In genomic region chr2:100989666-100990065, GRCh38 we compare ENCODE assay signal across 27 cellular contexts.
"Had no signal": no experiment of that assay in that cellular context is flagged by ENCODE, and none has a peak within 500 bp of the region (broad histone marks: within the 10 kb centered on the region; RNA-seq: fewer than 3 reads in every experiment).

No MANE protein-coding gene starts in this region.

- H3K36me3 ChIP-seq: WERI-Rb-1 had no signal

- H3K27me3 ChIP-seq: ascending aorta, heart left ventricle had no signal

- H3K4me1 Mint-ChIP-seq: brain had no signal

- H3K27ac ChIP-seq: ascending aorta, heart left ventricle, WERI-Rb-1 had no signal

- DNase-seq: activated B cell treated with CpG ODN at 0.5 μM for 24 hours; activated CD4-positive, alpha-beta T cell treated with anti-CD3 and anti-CD28 coated beads for 48 hours; activated CD4-positive, alpha-beta T cell treated with anti-CD3 and anti-CD28 coated beads, Interleukin-2, amount 50 U/mL, for 1 hour; activated CD4-positive, alpha-beta T cell treated with anti-CD3 and anti-CD28 coated beads, Interleukin-2, amount 50 U/mL, for 48 hours; activated CD8-positive, alpha-beta memory T cell treated with anti-CD3 and anti-CD28 coated beads for 24 hours; activated CD8-positive, alpha-beta T cell treated with anti-CD3 and anti-CD28 coated beads for 36 hours; activated effector memory CD4-positive, alpha-beta T cell treated with anti-CD3 and anti-CD28 coated beads, Interleukin-2, amount 50 U/mL, for 16 hours; activated naive CD4-positive, alpha-beta T cell treated with anti-CD3 and anti-CD28 coated beads for 36 hours; activated naive CD8-positive, alpha-beta T cell treated with anti-CD3 and anti-CD28 coated beads for 36 hours; activated naive CD8-positive, alpha-beta T cell treated with anti-CD3 and anti-CD28 coated beads, Interleukin-2, amount 50 U/mL, for 24 hours; activated T-cell treated with anti-CD3 and anti-CD28 coated beads, Interleukin-2, amount 50 U/mL, for 4 hours; cortex of kidney; dermis blood vessel endothelial cell; effector CD8-positive, alpha-beta T cell; foreskin fibroblast; heart left ventricle; T-helper 1 cell; T-helper 17 cell; T1000; WERI-Rb-1 had no signal

- H3K27me3 Mint-ChIP-seq: activated CD8-positive, alpha-beta T cell treated with anti-CD3 and anti-CD28 coated beads for 36 hours; activated naive CD4-positive, alpha-beta T cell treated with anti-CD3 and anti-CD28 coated beads, Interleukin-2, amount 50 U/mL, for 24 hours; activated naive CD8-positive, alpha-beta T cell treated with anti-CD3 and anti-CD28 coated beads for 36 hours; brain had no signal

- H3K9me3 ChIP-seq: ascending aorta, heart left ventricle had no signal

- H3K9me3 Mint-ChIP-seq: activated B cell treated with CpG ODN at 0.5 μM for 24 hours; activated CD8-positive, alpha-beta T cell treated with anti-CD3 and anti-CD28 coated beads for 36 hours; activated naive CD4-positive, alpha-beta T cell treated with anti-CD3 and anti-CD28 coated beads for 36 hours; activated naive CD4-positive, alpha-beta T cell treated with anti-CD3 and anti-CD28 coated beads, Interleukin-2, amount 50 U/mL, for 24 hours; activated naive CD8-positive, alpha-beta T cell treated with anti-CD3 and anti-CD28 coated beads for 36 hours; activated naive CD8-positive, alpha-beta T cell treated with anti-CD3 and anti-CD28 coated beads, Interleukin-2, amount 50 U/mL, for 24 hours; activated T-cell treated with anti-CD3 and anti-CD28 coated beads, Interleukin-2, amount 50 U/mL, for 4 hours; activated T-helper 2 cell treated with anti-CD3 and anti-CD28 coated beads, Interferon-gamma antibody, Interleukin-2, Interleukin-4, amounts not matched to agents 10 μg/mL and 5 μg/mL and 100 μg/mL, durations not matched to agents 14 hours and 24 hours and 36 hours; brain; T-helper 2 cell treated with Interferon-gamma antibody and Interleukin-4, amounts not matched to agents 5 μg/mL and 100 μg/mL, for 36 hours had no signal

- H3K4me3 Mint-ChIP-seq: activated B cell treated with CpG ODN at 0.5 μM for 24 hours; activated CD8-positive, alpha-beta T cell treated with anti-CD3 and anti-CD28 coated beads for 36 hours; activated naive CD4-positive, alpha-beta T cell treated with anti-CD3 and anti-CD28 coated beads for 36 hours; activated naive CD4-positive, alpha-beta T cell treated with anti-CD3 and anti-CD28 coated beads, Interleukin-2, amount 50 U/mL, for 24 hours; activated naive CD8-positive, alpha-beta T cell treated with anti-CD3 and anti-CD28 coated beads for 36 hours; activated naive CD8-positive, alpha-beta T cell treated with anti-CD3 and anti-CD28 coated beads, Interleukin-2, amount 50 U/mL, for 24 hours; activated T-cell treated with anti-CD3 and anti-CD28 coated beads, Interleukin-2, amount 50 U/mL, for 4 hours; brain; T-helper 17 cell; T-helper 2 cell treated with Interferon-gamma antibody and Interleukin-4, amounts not matched to agents 5 μg/mL and 100 μg/mL, for 36 hours had no signal

- H3K36me3 Mint-ChIP-seq: activated naive CD4-positive, alpha-beta T cell treated with anti-CD3 and anti-CD28 coated beads, Interleukin-2, amount 50 U/mL, for 24 hours; activated naive CD8-positive, alpha-beta T cell treated with anti-CD3 and anti-CD28 coated beads for 36 hours; brain had no signal

- ATAC-seq: activated CD4-positive, CD25-positive, alpha-beta regulatory T cell treated with anti-CD3 and anti-CD28 coated beads, Interleukin-2, amount 50 U/mL, for 24 hours; activated CD8-positive, alpha-beta T cell treated with anti-CD3 and anti-CD28 coated beads for 36 hours; activated naive CD8-positive, alpha-beta T cell treated with anti-CD3 and anti-CD28 coated beads, Interleukin-2, amount 50 U/mL, for 24 hours; activated T-cell treated with anti-CD3 and anti-CD28 coated beads, Interleukin-2, amount 50 U/mL, for 4 hours; esophagus mucosa; T-helper 17 cell had no signal

- H3K27ac Mint-ChIP-seq: activated B cell treated with CpG ODN at 0.5 μM for 24 hours; activated CD8-positive, alpha-beta T cell treated with anti-CD3 and anti-CD28 coated beads for 36 hours; activated naive CD4-positive, alpha-beta T cell treated with anti-CD3 and anti-CD28 coated beads for 36 hours; activated naive CD8-positive, alpha-beta T cell treated with anti-CD3 and anti-CD28 coated beads for 36 hours; activated naive CD8-positive, alpha-beta T cell treated with anti-CD3 and anti-CD28 coated beads, Interleukin-2, amount 50 U/mL, for 24 hours; activated T-helper 2 cell treated with anti-CD3 and anti-CD28 coated beads, Interferon-gamma antibody, Interleukin-2, Interleukin-4, amounts not matched to agents 10 μg/mL and 5 μg/mL and 100 μg/mL, durations not matched to agents 14 hours and 24 hours and 36 hours; brain; T-helper 17 cell; T-helper 2 cell treated with Interferon-gamma antibody and Interleukin-4, amounts not matched to agents 5 μg/mL and 100 μg/mL, for 36 hours had no signal

- H3K4me3 ChIP-seq: ascending aorta, heart left ventricle had no signal
